1 cellular context compared by ENCODE assay signal in genomic region chr11:32334822-32335221, GRCh38.
TF ChIP-seq lines count a peak whose summit lies in the region.

No MANE protein-coding gene starts in this region.

TF ChIP-seq in GM23338, 12 proteins besides CTCF, POLR2A, EP300 and RAD21 (continued from another document):
- no peak for TF ChIP-seq ETS1 (IDR thresholded peaks at IDR 0.05)
- TF ChIP-seq EZH2 (IDR thresholded peaks at IDR 0.05; ENCODE audit: low read depth, unreplicated experiment) = no peak
- TF ChIP-seq CREB1 (CRISPR knock-in tag; IDR thresholded peaks at IDR 0.05; ENCODE audit: low read depth) = no peak
- no peak for TF ChIP-seq JUNB (IDR thresholded peaks at IDR 0.05; ENCODE audit: unreplicated experiment)
- no peak for TF ChIP-seq ZNF114 (CRISPR knock-in tag; IDR thresholded peaks at IDR 0.05)
- no peak for TF ChIP-seq ZNF462 (CRISPR knock-in tag; IDR thresholded peaks at IDR 0.05)
